16 cellular contexts compared by ENCODE assay signal in the genomic region with DNA sequence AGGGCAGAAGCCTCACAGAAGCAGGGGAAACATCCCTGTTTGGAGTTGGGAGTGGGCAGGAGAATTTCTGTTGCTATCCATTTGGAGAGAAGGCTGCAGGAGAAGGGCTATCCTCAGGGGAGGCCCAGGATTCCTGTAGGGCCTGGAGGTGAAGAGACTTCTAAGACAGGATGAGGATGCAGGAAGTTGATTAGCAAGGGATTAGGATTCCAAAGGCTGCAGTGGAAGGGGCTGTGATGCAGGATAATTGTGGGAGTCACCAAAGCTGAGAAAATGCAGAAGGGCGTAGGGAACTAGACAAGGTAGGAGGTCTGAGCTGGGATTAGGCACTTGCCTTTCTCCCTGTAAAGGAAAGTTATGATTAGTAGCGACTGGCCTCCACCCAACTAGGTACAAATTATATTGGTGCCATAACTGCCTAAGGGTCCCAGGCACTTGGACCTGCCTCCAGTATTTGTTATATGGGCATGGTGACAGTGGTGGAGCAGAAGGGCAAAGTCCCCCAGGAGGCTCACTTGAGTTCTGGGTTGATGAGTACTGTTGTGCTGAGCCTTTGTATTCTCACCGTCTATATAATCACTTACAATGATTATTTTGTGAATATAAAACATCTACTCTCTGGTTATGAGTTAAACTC.
DNase-seq lines count a peak whose midpoint lies in the region; ATAC-seq, FAIRE-seq and TF ChIP-seq lines count a peak whose summit lies in the region.
"Had no signal": no experiment of that assay in that cellular context is flagged by ENCODE, and none has a peak within 500 bp of the region (broad histone marks: within the 10 kb centered on the region; RNA-seq: fewer than 3 reads in every experiment).

No MANE protein-coding gene starts in this region.

- no peaks in the 10 kb centered on the region for H3F3A ChIP-seq in SK-N-SH (replicated peaks; ENCODE audit: insufficient read depth)

- ATAC-seq in HepG2 (peak; percentile 43; the same call in 2 of the 3 replicates), right lobe of liver (no peak), mucosa of descending colon (peak; percentile 98), GM21786 (IDR thresholded peaks at IDR 0.05; ENCODE audit: unreplicated experiment) (no peak)
- ATAC-seq: stimulated activated naive B cell treated with anti-CD40 and anti-IgM and Interleukin-4, amounts not matched to agents 10 μg/mL and 1 μg/mL and 100 μg/mL, for 72 hours had no signal

- no peak for FAIRE-seq in HepG2 (lab: Jason Lieb, UNC)
- no peak for FAIRE-seq in endothelial cell of umbilical vein (lab: Jason Lieb, UNC)
- FAIRE-seq: A204.1 had no signal

- H3K9me1 ChIP-seq in endothelial cell of umbilical vein (replicated peaks; ENCODE audit: control insufficient read depth, extremely low read depth, insufficient read depth, low read length) = no peaks in the 10 kb centered on the region

- H3K4me1 ChIP-seq in HepG2 (ENCODE audit: insufficient read depth, low read length) (peaks cover 8% of the 10 kb centered on the region; the same call in 1 of the 2 replicates), right lobe of liver (no peaks in the 10 kb centered on the region), endothelial cell of umbilical vein (ENCODE audit: control insufficient read depth, extremely low read depth, insufficient read depth, low read length) (no peaks in the 10 kb centered on the region), mucosa of descending colon (ENCODE audit: low read depth) (peaks cover 13% of the 10 kb centered on the region), SK-N-SH (ENCODE audit: control insufficient read depth in 1 of 2, insufficient read depth in 2 of 2, low read depth in 1 of 2, low read length in 1 of 2) (no peaks in the 10 kb centered on the region)

- TF ChIP-seq EP300 in HepG2 (IDR thresholded peaks at IDR 0.05; ENCODE audit: low read depth in 2 of 2, low read length in 2 of 2) (no peak), HepG2 (CRISPR knock-in tag; IDR thresholded peaks at IDR 0.05; ENCODE audit: borderline replicate concordance) (no peak), SK-N-SH (IDR thresholded peaks at IDR 0.05; ENCODE audit: borderline replicate concordance in 1 of 2, low read depth in 1 of 2, low read length in 1 of 2) (no peak)

- H4K20me1 ChIP-seq in HepG2 (ENCODE audit: insufficient read depth, low read length) (no peaks in the 10 kb centered on the region), endothelial cell of umbilical vein (replicated peaks; ENCODE audit: control insufficient read depth, extremely low read depth, insufficient read depth, low read length) (no peaks in the 10 kb centered on the region), SK-N-SH (ENCODE audit: insufficient read depth) (no peaks in the 10 kb centered on the region)

- intact Hi-C loops in HepG2 (cut with micrococcal nuclease; ENCODE audit: unreplicated experiment) = no loop called here
- intact Hi-C loops in right lobe of liver (cut with DNase I) = no loop called here
- intact Hi-C loops in endothelial cell of umbilical vein (cut with micrococcal nuclease) = no loop called here
- intact Hi-C loops in mucosa of descending colon (cut with DNase I, micrococcal nuclease) = no loop called here

- no peak overlapping the region for H2AFZ ChIP-seq in HepG2 (ENCODE audit: low read length)
- H2AFZ ChIP-seq in endothelial cell of umbilical vein (ENCODE audit: low read depth, low read length) = no peak overlapping the region
- H2AFZ ChIP-seq in SK-N-SH (ENCODE audit: low read depth) = no peak overlapping the region

- no peaks in the 10 kb centered on the region for H3K9me3 ChIP-seq in HepG2 (ENCODE audit: low read length)
- no peaks in the 10 kb centered on the region for H3K9me3 ChIP-seq in right lobe of liver
- no peaks in the 10 kb centered on the region for H3K9me3 ChIP-seq in endothelial cell of umbilical vein (replicated peaks; ENCODE audit: control insufficient read depth, insufficient read depth, low read length)
- H3K9me3 ChIP-seq in mucosa of descending colon = no peaks in the 10 kb centered on the region
- H3K9me3 ChIP-seq in SK-N-SH = no peaks in the 10 kb centered on the region

- DNase-seq in HepG2 (ENCODE audit: low spot score) (no peak), right lobe of liver (no peak), endothelial cell of umbilical vein (ENCODE audit: low read depth, low spot score) (peak; percentile 8), mucosa of descending colon (peak in 2 of 3 donors; percentile 37 to 68), T1000 (lab: John Stamatoyannopoulos, UW) (no peak), SK-N-SH (no peak), foreskin melanocyte (no peak)
- DNase-seq: DMS153; NCI-H1048; NCI-H748 treated with DMSO at 0.1 percent for 48 hours; stimulated activated naive B cell treated with anti-CD40 and anti-IgM and Interleukin-4, amounts not matched to agents 10 μg/mL and 1 μg/mL and 100 μg/mL, for 72 hours; SW 1271 had no signal

- H3K27me3 ChIP-seq in HepG2 (ENCODE audit: control insufficient read depth in 1 of 2, insufficient read depth in 2 of 2, low read length in 2 of 2) = no peaks in the 10 kb centered on the region; a peak in 1 of 5 replicates
- H3K27me3 ChIP-seq in right lobe of liver = no peaks in the 10 kb centered on the region
- no peaks in the 10 kb centered on the region for H3K27me3 ChIP-seq in endothelial cell of umbilical vein (ENCODE audit: control insufficient read depth in 2 of 2, insufficient read depth in 2 of 2, low read length in 2 of 2)
- no peaks in the 10 kb centered on the region for H3K27me3 ChIP-seq in SK-N-SH (ENCODE audit: insufficient read depth)

- POLR2A ChIA-PET in HepG2 (lab: Yijun Ruan, JAX) = no interaction called here
- POLR2A ChIA-PET in endothelial cell of umbilical vein (lab: Charles Lee) = no interaction called here
- POLR2A ChIA-PET in SK-N-SH (lab: Yijun Ruan, JAX) = no interaction called here

- CTCF ChIA-PET in HepG2 (lab: Yijun Ruan, JAX; ENCODE audit: low intra/inter-chr PET ratio, low total read pairs) = no interaction called here
- CTCF ChIA-PET in endothelial cell of umbilical vein (lab: Charles Lee) = no interaction called here
- CTCF ChIA-PET in SK-N-SH (lab: Yijun Ruan, JAX) = interaction anchor here (5.1 kb wide), 1 partner anchor 22 kb away, joined by 25 read pairs; a partner anchor contains a TSS

- BruUV-seq in HepG2 (replicated peaks; lab: Mats Ljungman, UMichigan) (no TSS peak), endothelial cell of umbilical vein (replicated peaks; lab: Mats Ljungman, UMichigan) (no TSS peak)

- no peak overlapping the region for H3K9ac ChIP-seq in HepG2 (ENCODE audit: insufficient read depth, low read depth, low read length)
- H3K9ac ChIP-seq in endothelial cell of umbilical vein (replicated peaks; ENCODE audit: extremely low read depth, insufficient read depth, low read length) = no peak overlapping the region
- H3K9ac ChIP-seq in SK-N-SH = no peak overlapping the region

- in situ Hi-C loops in HepG2 (cut with HindIII; ENCODE audit: extremely low pct_ligation_motif_present, low pct_unique_long_range_greater_than_20kb) = no loop called here

- 79% methylated on average over 3 of the region's 3 CpGs for WGBS in HepG2 (ENCODE audit: low lambda C conversion rate)
- 94% methylated on average over 2 of the region's 3 CpGs for WGBS in right lobe of liver (ENCODE audit: insufficient coverage, low coverage, low lambda C conversion rate, missing lambda C conversion rate)
- WGBS in SK-N-SH (ENCODE audit: low lambda C conversion rate) = 98% methylated on average over 3 of the region's 3 CpGs

- no peaks in the 10 kb centered on the region for H3K36me3 ChIP-seq in HepG2 (replicated peaks in 1 of 2; ENCODE audit: control insufficient read depth in 1 of 2, insufficient read depth in 2 of 2, low read length in 2 of 2)
- no peaks in the 10 kb centered on the region for H3K36me3 ChIP-seq in right lobe of liver
- no peaks in the 10 kb centered on the region for H3K36me3 ChIP-seq in endothelial cell of umbilical vein (ENCODE audit: control insufficient read depth in 2 of 2, extremely low read depth in 1 of 2, insufficient read depth in 2 of 2, low read length in 2 of 2)
- no peaks in the 10 kb centered on the region for H3K36me3 ChIP-seq in mucosa of descending colon (ENCODE audit: low read depth)
- H3K36me3 ChIP-seq in SK-N-SH (replicated peaks in 1 of 2; ENCODE audit: control insufficient read depth in 1 of 2, insufficient read depth in 2 of 2, low read length in 1 of 2) = no peaks in the 10 kb centered on the region

- TF ChIP-seq RAD21 in HepG2 (CRISPR knock-in tag; IDR thresholded peaks at IDR 0.05) = no peak
- no peak for TF ChIP-seq RAD21 in SK-N-SH (IDR thresholded peaks at IDR 0.05; ENCODE audit: low read length)

- dilution Hi-C loops in endothelial cell of umbilical vein (cut with MboI; ENCODE audit: extremely low pct_ligation_motif_present, low sequenced_read_pairs) = no loop called here

- no peak for TF ChIP-seq POLR2A in HepG2 (IDR thresholded peaks at IDR 0.05; ENCODE audit: insufficient read depth in 1 of 2, low read depth in 2 of 2, low read length in 2 of 2)
- no peak for TF ChIP-seq POLR2A in right lobe of liver (IDR thresholded peaks at IDR 0.05)
- no peak for TF ChIP-seq POLR2A in endothelial cell of umbilical vein (IDR thresholded peaks at IDR 0.05; ENCODE audit: low read depth, low read length)

- H3K27ac ChIP-seq in HepG2 (ENCODE audit: extremely low read length, insufficient read depth, low read length) = no peak overlapping the region
- H3K27ac ChIP-seq in right lobe of liver = no peak overlapping the region
- no peak overlapping the region for H3K27ac ChIP-seq in endothelial cell of umbilical vein (ENCODE audit: insufficient read depth, low read depth, low read length)
- H3K27ac ChIP-seq in SK-N-SH (ENCODE audit: low read depth in 2 of 2, low read length in 1 of 2) = no peak overlapping the region
- H3K27ac ChIP-seq: C4-2B, VCaP had no signal

- no peaks in the 10 kb centered on the region for H3K79me2 ChIP-seq in HepG2 (ENCODE audit: insufficient read depth, low read length)
- H3K79me2 ChIP-seq in endothelial cell of umbilical vein (ENCODE audit: control insufficient read depth, insufficient read depth, low read length) = no peaks in the 10 kb centered on the region
- H3K79me2 ChIP-seq in SK-N-SH (ENCODE audit: insufficient read depth) = no peaks in the 10 kb centered on the region

- no peaks in the 10 kb centered on the region for H3K9me2 ChIP-seq in SK-N-SH

- H3K4me2 ChIP-seq in HepG2 (ENCODE audit: low read depth, low read length) (no peak overlapping the region), endothelial cell of umbilical vein (ENCODE audit: insufficient read depth, low read length) (no peak overlapping the region), SK-N-SH (no peak overlapping the region)

- TF ChIP-seq CTCF in HepG2 (CRISPR knock-in tag; IDR thresholded peaks at IDR 0.05) (no peak), right lobe of liver (IDR thresholded peaks at IDR 0.05) (no peak), endothelial cell of umbilical vein (IDR thresholded peaks at IDR 0.05; ENCODE audit: extremely low read depth in 1 of 2, insufficient read depth in 1 of 2, low read depth in 1 of 2, low read length in 2 of 2) (no peak), mucosa of descending colon (IDR thresholded peaks at IDR 0.05) (no peak), SK-N-SH (IDR thresholded peaks at IDR 0.05) (no peak)

- no peak overlapping the region for H3K4me3 ChIP-seq in HepG2 (replicated peaks in 1 of 3; ENCODE audit: insufficient read depth in 1 of 3, low read depth in 2 of 3, low read length in 3 of 3)
- no peak overlapping the region for H3K4me3 ChIP-seq in right lobe of liver
- no peak overlapping the region for H3K4me3 ChIP-seq in endothelial cell of umbilical vein (replicated peaks in 1 of 3; ENCODE audit: insufficient read depth in 1 of 3, low read depth in 1 of 3, low read length in 3 of 3)
- H3K4me3 ChIP-seq in mucosa of descending colon = no peak overlapping the region
- no peak overlapping the region for H3K4me3 ChIP-seq in SK-N-SH (ENCODE audit: low read depth in 2 of 2, low read length in 1 of 2)

Comparison
In these comparisons a context has a peak if more than half of its experiments do, and no peak if none do; other contexts are left out.
1. ATAC-seq: peak in HepG2 (single experiment) and mucosa of descending colon (single experiment); none in right lobe of liver (0 of 4) and GM21786 (single experiment).
2. DNase-seq: peak in endothelial cell of umbilical vein (single experiment) and mucosa of descending colon (2 of 3); none in HepG2 (single experiment), right lobe of liver (0 of 3), T1000 (single experiment), SK-N-SH (single experiment) and foreskin melanocyte (single experiment).